ENCODE assay signal across 8 cellular contexts in the genomic region with DNA sequence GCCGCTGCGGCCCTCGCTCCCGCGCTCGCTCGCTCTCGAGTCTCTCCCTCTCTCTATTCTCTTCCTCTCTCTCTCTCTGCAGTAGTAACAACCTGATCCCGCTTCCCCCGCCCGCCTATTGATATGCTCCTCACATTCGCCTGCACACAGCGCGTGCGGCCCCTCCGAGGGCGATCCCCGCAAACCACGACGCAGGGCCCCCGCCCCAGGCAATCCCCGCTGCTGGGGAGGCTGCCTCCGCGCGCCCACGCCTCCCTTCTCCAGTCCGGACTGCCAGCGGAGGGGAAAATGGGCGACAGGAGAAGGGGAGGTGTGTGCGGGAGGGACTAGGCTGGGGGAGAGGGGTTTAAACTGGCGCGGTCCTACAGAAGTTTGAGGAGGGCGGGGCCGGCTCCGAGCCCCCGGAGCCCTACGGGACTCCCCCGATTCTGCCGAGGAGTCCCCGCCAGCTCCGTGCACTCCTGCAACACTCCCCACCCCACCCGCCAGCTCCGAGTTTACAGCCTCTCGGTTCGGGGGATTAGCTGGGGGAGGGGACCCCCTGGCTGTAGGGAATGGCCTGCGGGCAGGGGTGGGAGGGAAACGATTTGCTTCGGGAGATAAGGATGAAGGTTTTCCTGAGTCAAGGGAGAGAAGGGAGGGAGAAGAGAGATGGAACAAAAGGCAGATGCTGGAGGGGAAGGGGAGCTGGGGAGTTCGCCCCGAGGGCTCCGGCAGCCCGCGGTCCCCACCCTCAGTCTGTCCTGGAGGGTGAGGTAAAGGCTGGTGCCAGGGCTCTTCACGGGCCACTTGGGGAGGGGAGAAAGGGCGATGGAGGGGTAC.
A peak's percentile ranks its signal among the peaks of the same experiment; 100 is the strongest.
DNase-seq lines count a peak whose midpoint lies in the region; ATAC-seq, FAIRE-seq and TF ChIP-seq lines count a peak whose summit lies in the region.

No MANE protein-coding gene starts in this region.

- no peak overlapping the region for H3K27ac ChIP-seq in heart left ventricle
- no peak overlapping the region for H3K27ac ChIP-seq in right atrium auricular region
- no peak overlapping the region for H3K27ac ChIP-seq in mesodermal cell (ENCODE audit: low read depth, low read length, severe bottlenecking)
- no peak overlapping the region for H3K27ac ChIP-seq in RWPE1

- no peak for FAIRE-seq in urothelium cell line (lab: Jason Lieb, UNC)

- H3K27me3 ChIP-seq in heart left ventricle (peaks cover 16 to 95% (median 28%) of the 10 kb centered on the region in 9 donors), right atrium auricular region (peaks cover 10 to 11% of the 10 kb centered on the region in 2 donors)

- TF ChIP-seq CTCF in heart left ventricle (IDR thresholded peaks at IDR 0.05) (no peak), right atrium auricular region (IDR thresholded peaks at IDR 0.05) (no peak), astrocyte of the cerebellum (IDR thresholded peaks at IDR 0.05; ENCODE audit: low read depth, low read length, missing control alignments) (no peak), RWPE1 (conservative IDR thresholded peaks at IDR 0.05; ENCODE audit: low read depth) (no peak)

- H3K9me3 ChIP-seq in heart left ventricle = no peaks in the 10 kb centered on the region
- H3K9me3 ChIP-seq in right atrium auricular region = no peaks in the 10 kb centered on the region
- H3K9me3 ChIP-seq in mesodermal cell (ENCODE audit: control insufficient read depth, low read length) = no peaks in the 10 kb centered on the region

- DNase-seq in heart left ventricle (no peak), right atrium auricular region (ENCODE audit: low spot score) (no peak), astrocyte of the cerebellum (ENCODE audit: low read depth) (no peak), urothelium cell line (ENCODE audit: low spot score) (peak; percentile 34), RWPE1 (ENCODE audit: low spot score) (no peak), NCI-H2107 (lab: John Stamatoyannopoulos, UW) (no peak)

- in situ Hi-C loops in astrocyte of the cerebellum (cut with HindIII; ENCODE audit: low sequenced_read_pairs) = no loop called here

- CTCF ChIA-PET in RWPE1 (lab: Yijun Ruan, JAX) = no interaction called here

- POLR2A ChIA-PET in RWPE1 (lab: Yijun Ruan, JAX; ENCODE audit: low non-redundant PET) = no interaction called here

- H3K4me1 ChIP-seq in heart left ventricle (peaks cover 0 to 27% (median 13%) of the 10 kb centered on the region in 12 donors), right atrium auricular region (peaks cover 0 to 23% of the 10 kb centered on the region in 2 donors), mesodermal cell (ENCODE audit: control insufficient read depth, insufficient read depth, low read length, poor library complexity, severe bottlenecking) (peaks cover 5% of the 10 kb centered on the region)

- intact Hi-C loops in heart left ventricle (cut with DNase I) = no loop called here

- 1% methylated on average over 49 to 55 of the region's 55 CpGs for WGBS in heart left ventricle, 4 donors
- WGBS in mesodermal cell (ENCODE audit: insufficient coverage in 2 of 2), 2 experiments = 0 to 1% methylated on average over 28 to 30 of the region's 55 CpGs

- H3K4me3 ChIP-seq in heart left ventricle = peak overlapping the region; percentile 3 to 49 (median 41)
- peak overlapping the region in 1 of 2 donors; percentile 44 for H3K4me3 ChIP-seq in right atrium auricular region
- H3K4me3 ChIP-seq in astrocyte of the cerebellum (ENCODE audit: low read depth, low read length) = peak overlapping the region; percentile 10
- H3K4me3 ChIP-seq in mesodermal cell (ENCODE audit: extremely low read depth, insufficient read depth, low read length, poor library complexity, severe bottlenecking) = peak overlapping the region; percentile 30

- peak in 2 of 4 donors; percentile 23 to 26 for ATAC-seq in heart left ventricle
- no peak for ATAC-seq in HG03159 (IDR thresholded peaks at IDR 0.05; ENCODE audit: unreplicated experiment)

- no peaks in the 10 kb centered on the region for H3K36me3 ChIP-seq in heart left ventricle
- no peaks in the 10 kb centered on the region for H3K36me3 ChIP-seq in right atrium auricular region
- H3K36me3 ChIP-seq in mesodermal cell (ENCODE audit: control insufficient read depth, insufficient read depth, low read length) = no peaks in the 10 kb centered on the region

- no peak for TF ChIP-seq POLR2A in heart left ventricle (IDR thresholded peaks at IDR 0.05)
